In genomic region chr16:49278567-49278827, GRCh38 we compare ENCODE assay signal across 21 cellular contexts. TPM values are rescaled to one million over a fixed set of nuclear protein-coding genes. Genes with fewer than 3 reads are reported as not detected.
"Had no signal": no experiment of that assay in that cellular context is flagged by ENCODE, and none has a peak within 500 bp of the region (broad histone marks: within the 10 kb centered on the region; RNA-seq: fewer than 3 reads in every experiment).

No MANE protein-coding gene starts in this region.

- H3K4me3 Mint-ChIP-seq: activated B cell treated with CpG ODN at 0.5 μM for 24 hours; activated CD8-positive, alpha-beta T cell treated with anti-CD3 and anti-CD28 coated beads, Interleukin-2, amount 10 ng/mL, durations not matched to agents 7 days and 5 days; activated naive CD4-positive, alpha-beta T cell treated with anti-CD3 and anti-CD28 coated beads, Interleukin-2, amount 50 U/mL, for 24 hours; activated T-cell treated with anti-CD3 and anti-CD28 coated beads, Interleukin-2, amount 50 U/mL, for 72 hours; memory B cell had no signal

- H3K79me2 ChIP-seq: hepatocyte had no signal

- H3K27ac ChIP-seq: epithelial cell of prostate, hepatocyte, sigmoid colon, SK-N-MC, spleen, thyroid gland had no signal

- DNase-seq: activated B cell treated with CpG ODN at 0.5 μM for 24 hours; activated CD4-positive, alpha-beta T cell treated with anti-CD3 and anti-CD28 coated beads for 4 hours; activated CD8-positive, alpha-beta memory T cell treated with anti-CD3 and anti-CD28 coated beads, Interleukin-2, amount 50 U/mL, for 48 hours; activated CD8-positive, alpha-beta T cell treated with anti-CD3 and anti-CD28 coated beads, Interleukin-2, amount 10 ng/mL, durations not matched to agents 7 days and 5 days; activated gamma-delta T cell; activated T-cell treated with anti-CD3 and anti-CD28 coated beads, Interleukin-2, amount 50 U/mL, for 72 hours; dermis blood vessel endothelial cell; effector memory CD4-positive, alpha-beta T cell; kidney; left ventricle myocardium superior; naive thymus-derived CD4-positive, alpha-beta T cell; sigmoid colon; spleen; stimulated activated naive CD4-positive, alpha-beta T cell treated with Interleukin-2 at 50 U/mL for 16 hours; thyroid gland had no signal

- H3K9me3 Mint-ChIP-seq: activated B cell treated with CpG ODN at 0.5 μM for 24 hours; activated naive CD4-positive, alpha-beta T cell treated with anti-CD3 and anti-CD28 coated beads, Interleukin-2, amount 50 U/mL, for 24 hours; activated T-cell treated with anti-CD3 and anti-CD28 coated beads, Interleukin-2, amount 50 U/mL, for 72 hours had no signal

- H3K4me3 ChIP-seq: hepatocyte, SK-N-MC, thyroid gland had no signal

- H3K36me3 ChIP-seq: sigmoid colon, spleen, thyroid gland had no signal

- H3K27ac Mint-ChIP-seq: activated B cell treated with CpG ODN at 0.5 μM for 24 hours; activated CD8-positive, alpha-beta T cell treated with anti-CD3 and anti-CD28 coated beads, Interleukin-2, amount 10 ng/mL, durations not matched to agents 7 days and 5 days; activated naive CD4-positive, alpha-beta T cell treated with anti-CD3 and anti-CD28 coated beads, Interleukin-2, amount 50 U/mL, for 24 hours; activated T-cell treated with anti-CD3 and anti-CD28 coated beads, Interleukin-2, amount 50 U/mL, for 72 hours; memory B cell had no signal

- ATAC-seq: activated CD8-positive, alpha-beta T cell treated with anti-CD3 and anti-CD28 coated beads, Interleukin-2, amount 10 ng/mL, durations not matched to agents 7 days and 5 days; activated T-cell treated with anti-CD3 and anti-CD28 coated beads, Interleukin-2, amount 50 U/mL, for 72 hours; left ventricle myocardium superior; naive thymus-derived CD4-positive, alpha-beta T cell had no signal

- FAIRE-seq: kidney had no signal

- H3K36me3 Mint-ChIP-seq: activated naive CD4-positive, alpha-beta T cell treated with anti-CD3 and anti-CD28 coated beads, Interleukin-2, amount 50 U/mL, for 24 hours had no signal

- H2AFZ ChIP-seq: hepatocyte had no signal

- H3K9me3 ChIP-seq: sigmoid colon, thyroid gland had no signal

RNA-seq across cellular contexts. Expression of gene CBLN1, which starts 3.1 kb away (rescaled TPM):
- total RNA-seq: activated B cell treated with CpG ODN at 0.5 μM for 24 hours; activated CD8-positive, alpha-beta T cell treated with anti-CD3 and anti-CD28 coated beads, Interleukin-2, amount 10 ng/mL, durations not matched to agents 7 days and 5 days; activated T-cell treated with anti-CD3 and anti-CD28 coated beads, Interleukin-2, amount 50 U/mL, for 72 hours; chondrocyte; dermis blood vessel endothelial cell; naive thymus-derived CD4-positive, alpha-beta T cell; spleen had no signal
- polyA plus RNA-seq: hepatocyte; naive thymus-derived CD4-positive, alpha-beta T cell had no signal
